Comparison of ENCODE assay signal across 9 cellular contexts in the genomic region with DNA sequence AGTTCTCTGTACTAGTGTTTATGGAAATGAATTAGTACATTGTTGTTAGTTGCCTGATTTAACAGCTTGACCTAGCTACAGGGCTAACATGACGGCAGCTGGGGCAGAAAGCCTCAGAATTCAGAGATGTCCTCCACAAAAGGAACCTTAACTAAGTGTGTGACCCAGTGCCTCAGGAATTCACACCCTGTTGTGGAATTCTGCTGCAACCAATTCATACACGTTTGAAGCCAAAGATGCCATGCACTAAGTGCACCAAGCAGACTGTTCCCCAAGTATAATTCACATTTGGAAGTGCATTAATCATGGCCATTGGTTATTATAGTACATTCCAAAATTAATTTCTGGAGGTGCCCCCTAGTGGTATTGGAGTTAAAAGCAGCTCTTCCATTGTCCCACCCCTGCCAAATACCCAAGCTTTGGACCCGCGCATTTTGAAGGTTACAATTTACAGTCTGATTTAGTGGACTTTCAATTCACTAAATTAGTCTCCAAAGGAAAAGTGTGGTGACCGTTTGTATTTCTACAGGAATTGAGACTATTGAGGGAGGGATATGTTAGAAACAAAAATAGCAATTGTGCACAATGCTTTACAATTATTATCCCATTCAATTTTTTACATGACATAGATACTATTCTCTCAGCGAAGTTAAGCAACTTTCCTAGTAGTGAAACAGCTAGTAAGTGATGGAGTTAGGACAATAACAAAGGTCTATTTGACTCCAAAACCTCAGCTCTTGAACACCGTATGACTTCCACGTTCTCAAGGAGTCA.
DNase-seq lines count a peak whose midpoint lies in the region; ATAC-seq and TF ChIP-seq lines count a peak whose summit lies in the region.
"Had no signal": no experiment of that assay in that cellular context is flagged by ENCODE, and none has a peak within 500 bp of the region (broad histone marks: within the 10 kb centered on the region; RNA-seq: fewer than 3 reads in every experiment).

No MANE protein-coding gene starts in this region.

- H3K9ac ChIP-seq in neural progenitor cell = no peak overlapping the region

- H3K36me3 ChIP-seq in neural progenitor cell = peaks cover 3% of the 10 kb centered on the region

- no peak overlapping the region for H3K4me2 ChIP-seq in neural progenitor cell

- no peaks in the 10 kb centered on the region for H3K36me3 Mint-ChIP-seq in neural progenitor cell

- TF ChIP-seq CTCF in cardiac fibroblast (IDR thresholded peaks at IDR 0.05; ENCODE audit: low read depth, low read length) = peak; percentile 53
- TF ChIP-seq CTCF in neural progenitor cell (IDR thresholded peaks at IDR 0.05) = peak; percentile 77

- peaks cover 9% of the 10 kb centered on the region for H3K9me3 Mint-ChIP-seq in neural progenitor cell

- no peaks in the 10 kb centered on the region for H4K20me1 ChIP-seq in neural progenitor cell (ENCODE audit: low read depth)

- H3K27ac ChIP-seq in neural progenitor cell = no peak overlapping the region

- H3K4me3 Mint-ChIP-seq in neural progenitor cell = no peak overlapping the region
- H3K4me3 Mint-ChIP-seq: B cell had no signal

- H3K4me1 ChIP-seq in neural progenitor cell = no peaks in the 10 kb centered on the region

- H3K4me3 ChIP-seq in cardiac fibroblast (replicated peaks in 1 of 2; ENCODE audit: low read depth in 2 of 2, low read length in 2 of 2) (no peak overlapping the region), neural progenitor cell (no peak overlapping the region)

- peaks cover 10% of the 10 kb centered on the region for H3K27me3 ChIP-seq in neural progenitor cell

- DNase-seq in NCI-H1417 (lab: John Stamatoyannopoulos, UW) (peak in 2 of 3 experiments; percentile 44 to 51), NCI-H1417 treated with DMSO at 0.1 percent for 48 hours (lab: John Stamatoyannopoulos, UW) (no peak), LHCN-M2 (ENCODE audit: low read depth) (peak; percentile 7), cardiac fibroblast (ENCODE audit: low read depth in 2 of 2) (peak in 1 of 2 donors; percentile 27), neural progenitor cell (ENCODE audit: low spot score) (peak; percentile 30)

- H3K27me3 Mint-ChIP-seq in neural progenitor cell (ENCODE audit: insufficient read depth, low read depth) = no peaks in the 10 kb centered on the region
- H3K27me3 Mint-ChIP-seq: B cell had no signal

- no peak overlapping the region for H3K27ac Mint-ChIP-seq in neural progenitor cell
- H3K27ac Mint-ChIP-seq: B cell had no signal

- H3K79me2 ChIP-seq in neural progenitor cell (ENCODE audit: low read depth) = no peaks in the 10 kb centered on the region

- H3F3A ChIP-seq in neural progenitor cell (ENCODE audit: low read depth) = no peaks in the 10 kb centered on the region

- H3K4me1 Mint-ChIP-seq in neural progenitor cell = no peaks in the 10 kb centered on the region
- H3K4me1 Mint-ChIP-seq: B cell had no signal

- ATAC-seq in GM19351 (IDR thresholded peaks at IDR 0.05; ENCODE audit: unreplicated experiment) = no peak
- ATAC-seq in HG03025 (IDR thresholded peaks at IDR 0.05; ENCODE audit: low FRiP score, unreplicated experiment) = no peak
- ATAC-seq in GM21367 (IDR thresholded peaks at IDR 0.05; ENCODE audit: unreplicated experiment) = no peak

- no peaks in the 10 kb centered on the region for H3K9me3 ChIP-seq in neural progenitor cell (ENCODE audit: low read depth)

- H2AFZ ChIP-seq in neural progenitor cell (replicated peaks) = no peak overlapping the region
